In the genomic region with DNA sequence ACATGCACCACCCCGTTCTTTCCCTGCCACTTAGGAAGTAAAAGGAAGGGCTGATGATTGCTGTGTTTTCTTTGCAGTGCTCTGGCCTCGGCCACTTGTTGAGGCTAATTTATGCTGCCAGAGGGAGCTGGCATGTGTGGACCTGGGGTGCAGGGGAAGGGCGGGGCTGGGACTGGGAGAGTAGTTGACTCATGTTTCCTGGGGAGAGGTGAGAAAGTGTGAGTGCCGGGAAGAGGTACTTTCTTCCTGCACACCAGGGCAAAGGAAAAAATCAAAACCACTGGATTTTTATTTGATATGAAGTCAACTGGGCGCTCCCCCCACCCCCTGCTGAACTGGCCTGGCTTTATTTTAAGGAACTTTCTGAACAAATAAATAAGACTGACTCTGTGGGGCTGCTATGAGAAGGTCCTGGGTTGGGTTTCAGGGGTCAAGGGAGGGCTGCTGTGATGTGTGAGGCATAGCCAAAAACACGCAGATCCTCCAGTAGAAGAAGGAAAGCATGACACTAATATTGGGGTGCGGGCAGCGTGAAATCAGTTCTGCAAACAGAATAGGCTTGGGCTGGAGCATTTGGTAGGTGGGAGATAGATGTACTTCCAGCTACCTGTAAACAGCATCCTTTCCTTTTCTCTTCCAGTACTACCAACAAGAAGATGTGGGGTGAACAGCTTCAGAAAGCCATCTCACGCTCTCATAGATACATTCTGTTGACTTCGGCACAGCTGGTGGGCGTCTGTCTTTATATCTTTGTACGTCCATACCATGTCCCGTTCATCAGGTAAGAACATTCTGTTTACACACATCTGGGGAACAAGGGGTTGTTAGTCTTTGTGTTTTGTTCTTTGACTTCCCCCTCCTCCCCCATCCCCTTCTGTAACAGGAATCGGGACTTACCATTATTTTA, we compare ENCODE assay signal across 7 cellular contexts.
DNase-seq lines count a peak whose midpoint lies in the region; ATAC-seq, FAIRE-seq and TF ChIP-seq lines count a peak whose summit lies in the region.

No MANE protein-coding gene starts in this region.

- CTCF ChIA-PET in HCT116 (lab: Charles Lee) = interaction anchor here (1.3 to 3.1 kb wide), 3 partner anchors 7 to 43 kb away, joined by 3 to 18 read pairs (median 6); no protein-coding TSS in a partner anchor

- H3K4me3 ChIP-seq in HCT116 (replicated peaks in 1 of 2; ENCODE audit: low read depth in 1 of 2, low read length in 2 of 2) (peak overlapping the region in 1 of 2 experiments; percentile 35; a peak in 2 of 4 replicates), fibroblast of lung (replicated peaks in 1 of 4; ENCODE audit: control extremely low read depth in 1 of 4, insufficient read depth in 1 of 4, low read depth in 3 of 4, low read length in 4 of 4) (no peak overlapping the region), small intestine (ENCODE audit: low read depth in 1 of 2, low read length in 2 of 2) (no peak overlapping the region)

- H3K27ac ChIP-seq in HCT116 (ENCODE audit: low read depth, low read length) = peak overlapping the region; percentile 78
- peak overlapping the region; percentile 67 for H3K27ac ChIP-seq in fibroblast of lung (ENCODE audit: insufficient read depth, low read length)
- peak overlapping the region; percentile 43 to 82 for H3K27ac ChIP-seq in small intestine (ENCODE audit: low read depth in 1 of 2, low read length in 1 of 2)

- peak overlapping the region; percentile 49 for H3K9ac ChIP-seq in HCT116 (ENCODE audit: low read length)
- peak overlapping the region; percentile 13 for H3K9ac ChIP-seq in fibroblast of lung (ENCODE audit: insufficient read depth, low read length)

- no peaks in the 10 kb centered on the region for H3K9me2 ChIP-seq in HCT116 (ENCODE audit: insufficient read depth)

- no peak for DNase-seq in HCT116 (ENCODE audit: low read depth, low spot score)
- DNase-seq in SW 1271 (lab: John Stamatoyannopoulos, UW) = peak; percentile 54 to 62
- DNase-seq in fibroblast of lung (ENCODE audit: low read depth in 2 of 2) = peak; percentile 66 to 81
- DNase-seq in small intestine = peak; percentile 90
- no peak for DNase-seq in stimulated activated CD4-positive, alpha-beta T cell treated with anti-CD3 and anti-CD28 coated beads, Interleukin-4, amount 100 ng/mL, for 24 hours

- BruUV-seq in HCT116 (replicated peaks; lab: Mats Ljungman, UMichigan) = no TSS peak

- H2AFZ ChIP-seq in HCT116 (ENCODE audit: low read depth, low read length, poor library complexity, severe bottlenecking) = no peak overlapping the region
- no peak overlapping the region for H2AFZ ChIP-seq in fibroblast of lung (ENCODE audit: low read length)

- H3K79me2 ChIP-seq in HCT116 (ENCODE audit: insufficient read depth, low read length) (no peaks in the 10 kb centered on the region), fibroblast of lung (ENCODE audit: control insufficient read depth, insufficient read depth, low read length) (no peaks in the 10 kb centered on the region)

- ATAC-seq in HCT116 (peak; percentile 86), GM19397 (IDR thresholded peaks at IDR 0.05; ENCODE audit: unreplicated experiment) (no peak), GM18505 (IDR thresholded peaks at IDR 0.05; ENCODE audit: unreplicated experiment) (no peak)

- no peak for FAIRE-seq in small intestine (lab: Jason Lieb, UNC)

- intact Hi-C loops in HCT116 (cut with micrococcal nuclease) = no loop called here

- H3K4me1 ChIP-seq in HCT116 (ENCODE audit: control insufficient read depth in 1 of 2, insufficient read depth in 2 of 2, low read length in 2 of 2) (peaks cover 26 to 46% of the 10 kb centered on the region in 2 experiments), fibroblast of lung (ENCODE audit: control insufficient read depth, extremely low read depth, insufficient read depth, low read length) (peaks cover 14% of the 10 kb centered on the region), small intestine (ENCODE audit: control insufficient read depth in 2 of 2, insufficient read depth in 1 of 2, low read depth in 1 of 2, low read length in 1 of 2) (no peaks in the 10 kb centered on the region)

- POLR2A ChIA-PET in HCT116 (lab: Charles Lee) = interaction anchor here (0.7 to 2.4 kb wide), 2 partner anchors 11 to 27 kb away, joined by 3 to 6 read pairs; no protein-coding TSS in a partner anchor

- TF ChIP-seq RAD21 in HCT116 (IDR thresholded peaks at IDR 0.05; ENCODE audit: low read depth) = peak; percentile 39

- H3K27me3 ChIP-seq in HCT116 (ENCODE audit: insufficient read depth, low read length) (no peaks in the 10 kb centered on the region), fibroblast of lung (ENCODE audit: control insufficient read depth, insufficient read depth, low read length) (no peaks in the 10 kb centered on the region), small intestine (ENCODE audit: control insufficient read depth in 2 of 2, insufficient read depth in 2 of 2, low read length in 2 of 2) (no peaks in the 10 kb centered on the region)

- TF ChIP-seq POLR2A in HCT116 (IDR thresholded peaks at IDR 0.05; ENCODE audit: borderline replicate concordance, extremely low read depth, insufficient read depth, insufficient read length) = no peak
- TF ChIP-seq POLR2A in GM18505 (IDR thresholded peaks at IDR 0.05; ENCODE audit: borderline replicate concordance, extremely low read depth, insufficient read depth, insufficient read length) = no peak

- RAD21 ChIA-PET in HCT116 (lab: Charles Lee; ENCODE audit: low non-redundant PET in 1 of 2, low total read pairs in 2 of 2, uncharacterized antibody in 2 of 2, unreplicated experiment in 2 of 2) = no interaction called here

- 56 to 69% (median 62%) methylated on average over 14 of the region's 14 CpGs for WGBS in small intestine, 3 donors

- H3K9me3 ChIP-seq in HCT116 (ENCODE audit: control insufficient read depth in 1 of 2, insufficient read depth in 1 of 2, low read depth in 1 of 2, low read length in 2 of 2) (no peaks in the 10 kb centered on the region), fibroblast of lung (ENCODE audit: control insufficient read depth, insufficient read depth, low read depth, low read length) (no peaks in the 10 kb centered on the region), small intestine (ENCODE audit: control insufficient read depth, low read depth) (no peaks in the 10 kb centered on the region)

- H3K4me2 ChIP-seq in HCT116 (ENCODE audit: low read length) (peak overlapping the region; percentile 76), fibroblast of lung (ENCODE audit: extremely low read depth, insufficient read depth, low read length) (no peak overlapping the region)

- H4K20me1 ChIP-seq in HCT116 (ENCODE audit: insufficient read depth) (no peaks in the 10 kb centered on the region), fibroblast of lung (ENCODE audit: control insufficient read depth, extremely low read depth, insufficient read depth, low read length) (no peaks in the 10 kb centered on the region)

- H3K36me3 ChIP-seq in HCT116 (ENCODE audit: control insufficient read depth in 1 of 2, insufficient read depth in 2 of 2, low read length in 2 of 2) (peaks cover 0 to 24% of the 10 kb centered on the region in 2 experiments; a peak in 2 of 4 replicates), fibroblast of lung (ENCODE audit: control insufficient read depth, insufficient read depth, low read length) (peaks cover 41% of the 10 kb centered on the region), small intestine (ENCODE audit: control insufficient read depth in 2 of 2, insufficient read depth in 2 of 2, low read length in 2 of 2) (peaks cover 0 to 4% of the 10 kb centered on the region in 2 donors)

- TF ChIP-seq CTCF in HCT116 (IDR thresholded peaks at IDR 0.05 in 2 of 3, conservative IDR thresholded peaks at IDR 0.05 in 1 of 3; ENCODE audit: borderline replicate concordance in 1 of 3, insufficient read depth in 1 of 3, low read depth in 2 of 3, low read length in 2 of 3) = no peak
- no peak for TF ChIP-seq CTCF in fibroblast of lung (conservative IDR thresholded peaks at IDR 0.05 in 1 of 2, IDR thresholded peaks at IDR 0.05 in 1 of 2; ENCODE audit: low read depth in 1 of 2, low read length in 2 of 2)

TF ChIP-seq in HCT116, 20 proteins besides CTCF, POLR2A, EP300 and RAD21 (continues in another document):
- TF ChIP-seq ZFX (IDR thresholded peaks at IDR 0.05) (no peak), EZH2 (IDR thresholded peaks at IDR 0.05) (no peak), TCF7L2 (IDR thresholded peaks at IDR 0.05; ENCODE audit: borderline replicate concordance, extremely low read depth, insufficient read depth, insufficient read length) (no peak), FOSL1 (IDR thresholded peaks at IDR 0.05; ENCODE audit: low read depth) (peak; percentile 83), SIN3A (IDR thresholded peaks at IDR 0.05; ENCODE audit: low read depth) (no peak), ZNF274 (IDR thresholded peaks at IDR 0.05; ENCODE audit: low read depth, low read length) (no peak), CBX3 (IDR thresholded peaks at IDR 0.05; ENCODE audit: low read depth) (peak; percentile 87), JUND (IDR thresholded peaks at IDR 0.05) (peak; percentile 86), SP1 (IDR thresholded peaks at IDR 0.05; ENCODE audit: low read depth) (peak; percentile 83), POLR2AphosphoS5 (IDR thresholded peaks at IDR 0.05; ENCODE audit: low read depth, low read length) (no peak; the same call in 1 of the 2 replicates), EZH2phosphoT487 (IDR thresholded peaks at IDR 0.05; ENCODE audit: borderline replicate concordance) (no peak), EGR1 (IDR thresholded peaks at IDR 0.05; ENCODE audit: low read depth) (no peak), ELF1 (IDR thresholded peaks at IDR 0.05; ENCODE audit: borderline replicate concordance, low read depth) (no peak)
- TF ChIP-seq, protein P1, sequence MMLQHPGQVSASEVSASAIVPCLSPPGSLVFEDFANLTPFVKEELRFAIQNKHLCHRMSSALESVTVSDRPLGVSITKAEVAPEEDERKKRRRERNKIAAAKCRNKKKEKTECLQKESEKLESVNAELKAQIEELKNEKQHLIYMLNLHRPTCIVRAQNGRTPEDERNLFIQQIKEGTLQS (IDR thresholded peaks at IDR 0.05) = no peak
- TF ChIP-seq, protein P2, sequence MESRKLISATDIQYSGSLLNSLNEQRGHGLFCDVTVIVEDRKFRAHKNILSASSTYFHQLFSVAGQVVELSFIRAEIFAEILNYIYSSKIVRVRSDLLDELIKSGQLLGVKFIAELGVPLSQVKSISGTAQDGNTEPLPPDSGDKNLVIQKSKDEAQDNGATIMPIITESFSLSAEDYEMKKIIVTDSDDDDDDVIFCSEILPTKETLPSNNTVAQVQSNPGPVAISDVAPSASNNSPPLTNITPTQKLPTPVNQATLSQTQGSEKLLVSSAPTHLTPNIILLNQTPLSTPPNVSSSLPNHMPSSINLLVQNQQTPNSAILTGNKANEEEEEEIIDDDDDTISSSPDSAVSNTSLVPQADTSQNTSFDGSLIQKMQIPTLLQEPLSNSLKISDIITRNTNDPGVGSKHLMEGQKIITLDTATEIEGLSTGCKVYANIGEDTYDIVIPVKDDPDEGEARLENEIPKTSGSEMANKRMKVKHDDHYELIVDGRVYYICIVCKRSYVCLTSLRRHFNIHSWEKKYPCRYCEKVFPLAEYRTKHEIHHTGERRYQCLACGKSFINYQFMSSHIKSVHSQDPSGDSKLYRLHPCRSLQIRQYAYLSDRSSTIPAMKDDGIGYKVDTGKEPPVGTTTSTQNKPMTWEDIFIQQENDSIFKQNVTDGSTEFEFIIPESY (IDR thresholded peaks at IDR 0.05; ENCODE audit: extremely low read depth, insufficient replicate concordance, low read length) = no peak

Comparison
In these comparisons a context has a peak if more than half of its experiments do, and no peak if none do; other contexts are left out.
1. DNase-seq: peak in SW 1271 (2 of 2), fibroblast of lung (2 of 2) and small intestine (single experiment); none in HCT116 (single experiment) and stimulated activated CD4-positive, alpha-beta T cell treated with anti-CD3 and anti-CD28 coated beads, Interleukin-4, amount 100 ng/mL, for 24 hours (single experiment).
2. Peak in every context shown above with its lines, with median percentiles within 50 percentile points of each other: H3K27ac ChIP-seq.